ENCODE assay signal across 8 cellular contexts in genomic region chr6:52361945-52362442, GRCh38. TPM values are rescaled to one million over a fixed set of nuclear protein-coding genes. Genes with fewer than 3 reads are reported as not detected.
DNase-seq lines count a peak whose midpoint lies in the region; ATAC-seq and TF ChIP-seq lines count a peak whose summit lies in the region.

TSS of gene PAQR8 (plus strand) at chr6:52362151. CDS start at chr6:52403214, 41,063 bp downstream.

- no peaks in the 10 kb centered on the region for H3K27me3 Mint-ChIP-seq in activated CD8-positive, alpha-beta T cell treated with anti-CD3 and anti-CD28 coated beads for 36 hours

- POLR2A ChIA-PET in activated CD8-positive, alpha-beta T cell treated with anti-CD3 and anti-CD28 coated beads for 36 hours (lab: Charles Lee): interaction anchor here (0.9 to 4.5 kb wide), 15 partner anchors 12 to 102 kb away, joined by 3 to 54 read pairs (median 5); partner anchors contain the start of gene MCM3

- DNase-seq in AG09319 (ENCODE audit: extremely low read depth, low read depth) (peak; percentile 15), NCI-H82 (lab: John Stamatoyannopoulos, UW) (peak; percentile 84), mesenchymal stem cell (peak; percentile 61)
- DNase-seq in activated CD8-positive, alpha-beta T cell treated with anti-CD3 and anti-CD28 coated beads for 36 hours: peak; percentile 78
- DNase-seq in effector CD8-positive, alpha-beta T cell (lab: John Stamatoyannopoulos, UW): peak; percentile 68
- peak; percentile 68 for DNase-seq in stimulated activated CD8-positive, alpha-beta memory T cell treated with anti-CD3 and anti-CD28 coated beads, Interleukin-12 subunit alpha, Interleukin-12 subunit beta, amount 100 ng/mL, for 1 hour (ENCODE audit: low read depth)

- H2AFZ ChIP-seq in mesenchymal stem cell (ENCODE audit: low read depth, low read length): peak within 1 kb of the TSS; percentile 85

- H3K9me3 Mint-ChIP-seq in activated CD8-positive, alpha-beta T cell treated with anti-CD3 and anti-CD28 coated beads for 36 hours: no peaks in the 10 kb centered on the region

- H3K23ac ChIP-seq in mesenchymal stem cell (ENCODE audit: low read length in 2 of 2): peak within 1 kb of the TSS in 1 of 2 experiments; percentile 0

- TF ChIP-seq POLR2A in GM18951 (IDR thresholded peaks at IDR 0.05; ENCODE audit: extremely low read depth, insufficient read depth, insufficient read length): peak; percentile 77

- H2BK15ac ChIP-seq in mesenchymal stem cell (ENCODE audit: low read depth, poor library complexity, severe bottlenecking): peak within 1 kb of the TSS; percentile 98

- H3K27ac Mint-ChIP-seq in activated CD8-positive, alpha-beta T cell treated with anti-CD3 and anti-CD28 coated beads for 36 hours: peak within 1 kb of the TSS; percentile 98

- H3K4me3 Mint-ChIP-seq in activated CD8-positive, alpha-beta T cell treated with anti-CD3 and anti-CD28 coated beads for 36 hours: peak within 1 kb of the TSS; percentile 100

- H3K9ac ChIP-seq in mesenchymal stem cell (ENCODE audit: low read length): peak within 1 kb of the TSS; percentile 87

- H3K36me3 Mint-ChIP-seq in activated CD8-positive, alpha-beta T cell treated with anti-CD3 and anti-CD28 coated beads for 36 hours (ENCODE audit: low read depth): peaks cover 33% of the 10 kb centered on the region

- peaks cover 16% of the 10 kb centered on the region for H3K79me1 ChIP-seq in mesenchymal stem cell (replicated peaks; ENCODE audit: low read length, poor library complexity, severe bottlenecking)

- intact Hi-C loops in activated CD8-positive, alpha-beta T cell treated with anti-CD3 and anti-CD28 coated beads for 36 hours (cut with micrococcal nuclease): loop anchor here (5.0 kb wide), 2 partner anchors 35 to 75 kb away; no protein-coding TSS in a partner anchor

- peak within 1 kb of the TSS; percentile 70 for H2BK5ac ChIP-seq in mesenchymal stem cell (ENCODE audit: low read depth, low read length, poor library complexity, severe bottlenecking)

- peak within 1 kb of the TSS; percentile 15 to 64 for H3K4ac ChIP-seq in mesenchymal stem cell (ENCODE audit: low read depth in 1 of 2, low read length in 2 of 2)

- ATAC-seq in HG03139 (IDR thresholded peaks at IDR 0.05; ENCODE audit: unreplicated experiment): peak; percentile 89
- peak; percentile 89 for ATAC-seq in activated CD8-positive, alpha-beta T cell treated with anti-CD3 and anti-CD28 coated beads for 36 hours

- peaks cover 39% of the 10 kb centered on the region for H3K4me1 Mint-ChIP-seq in activated CD8-positive, alpha-beta T cell treated with anti-CD3 and anti-CD28 coated beads for 36 hours (ENCODE audit: low read depth)

- H2AK5ac ChIP-seq in mesenchymal stem cell (ENCODE audit: low read length, severe bottlenecking): no peak within 1 kb of the TSS

- H3K4me1 ChIP-seq in mesenchymal stem cell (ENCODE audit: control insufficient read depth, insufficient read depth, low read depth, low read length): peaks cover 10% of the 10 kb centered on the region

- WGBS in mesenchymal stem cell: 1% methylated on average over 52 of the region's 69 CpGs

- CTCF ChIA-PET in activated CD8-positive, alpha-beta T cell treated with anti-CD3 and anti-CD28 coated beads for 36 hours (lab: Charles Lee): interaction anchor here (0.7 to 9.4 kb wide), 15 partner anchors 9 to 77 kb away, joined by 3 to 102 read pairs (median 5); partner anchors contain the start of gene MCM3

- in situ Hi-C loops in GM18951 (cut with MboI; ENCODE audit: low sequenced_read_pairs, unreplicated experiment): no loop called here

- H3K14ac ChIP-seq in mesenchymal stem cell (ENCODE audit: low read length in 2 of 2): no peak within 1 kb of the TSS

- peak within 1 kb of the TSS; percentile 70 to 88 for H3K18ac ChIP-seq in mesenchymal stem cell (ENCODE audit: low read depth in 1 of 2, low read length in 2 of 2)

- H3K9me3 ChIP-seq in mesenchymal stem cell (ENCODE audit: control insufficient read depth, low read length): no peaks in the 10 kb centered on the region

- no peak within 1 kb of the TSS for H4K91ac ChIP-seq in mesenchymal stem cell (ENCODE audit: low read length)

- H3K27ac ChIP-seq in mesenchymal stem cell (ENCODE audit: low read length, poor library complexity, severe bottlenecking): peak within 1 kb of the TSS; percentile 21

- H2BK120ac ChIP-seq in mesenchymal stem cell (ENCODE audit: low read depth, low read length): no peak within 1 kb of the TSS

- peak within 1 kb of the TSS; percentile 85 to 90 for H3K4me3 ChIP-seq in mesenchymal stem cell (ENCODE audit: insufficient read depth in 1 of 2, low read depth in 1 of 2, low read length in 2 of 2)

- H3K27me3 ChIP-seq in mesenchymal stem cell (ENCODE audit: control insufficient read depth in 1 of 2, insufficient read depth in 1 of 2, low read length in 2 of 2): peaks cover 0 to 3% of the 10 kb centered on the region in 2 experiments

- H3K4me2 ChIP-seq in mesenchymal stem cell (ENCODE audit: low read length, poor library complexity, severe bottlenecking): peak within 1 kb of the TSS; percentile 93

- no peak for TF ChIP-seq CTCF in AG09319 (IDR thresholded peaks at IDR 0.05; ENCODE audit: low read depth, low read length)
- no peak for TF ChIP-seq CTCF in activated CD8-positive, alpha-beta T cell treated with anti-CD3 and anti-CD28 coated beads for 36 hours (IDR thresholded peaks at IDR 0.05)

- peak within 1 kb of the TSS; percentile 35 for H4K8ac ChIP-seq in mesenchymal stem cell (ENCODE audit: low read length)

- peak within 1 kb of the TSS; percentile 79 for H2BK12ac ChIP-seq in mesenchymal stem cell (ENCODE audit: low read length in 2 of 2)

- H3K36me3 ChIP-seq in mesenchymal stem cell (ENCODE audit: control insufficient read depth in 1 of 2, insufficient read depth in 2 of 2, low read depth in 1 of 2, low read length in 2 of 2): no peaks in the 10 kb centered on the region

RNA-seq across cellular contexts. Expression of gene PAQR8, which starts in this region (rescaled TPM):
- total RNA-seq in activated CD8-positive, alpha-beta T cell treated with anti-CD3 and anti-CD28 coated beads for 36 hours: 10 to 100 TPM; 12.9 to 13.7 TPM
- polyA plus RNA-seq in mesenchymal stem cell (2013, experiment 1 of 2): 2.3 TPM
- polyA plus RNA-seq in mesenchymal stem cell (2013, experiment 2 of 2): 2.4 TPM

Comparison
In these comparisons a context has a peak if more than half of its experiments do, and no peak if none do; other contexts are left out.
1. Peak in every context shown above with its lines: DNase-seq, ATAC-seq, H3K4me3 ChIP-seq and H3K27ac ChIP-seq.
2. DNase-seq: peak in every context shown above with its lines; median percentile 84 in NCI-H82; 78 in activated CD8-positive, alpha-beta T cell treated with anti-CD3 and anti-CD28 coated beads for 36 hours; 68 in effector CD8-positive, alpha-beta T cell; 68 in stimulated activated CD8-positive, alpha-beta memory T cell treated with anti-CD3 and anti-CD28 coated beads, Interleukin-12 subunit alpha, Interleukin-12 subunit beta, amount 100 ng/mL, for 1 hour; 61 in mesenchymal stem cell; 15 in AG09319.